In genomic region chr1:70410604-70411359, GRCh38 we compare ENCODE assay signal across 8 cellular contexts. TPM values are rescaled to one million over a fixed set of nuclear protein-coding genes. Genes with fewer than 3 reads are reported as not detected.
DNase-seq lines count a peak whose midpoint lies in the region; ATAC-seq, FAIRE-seq and TF ChIP-seq lines count a peak whose summit lies in the region.

Gene CTH, plus strand, starts transcription at chr1:70411268. Its CDS starts 148 bp downstream, at chr1:70411416.

- H3K27me3 ChIP-seq in bronchial epithelial cell (ENCODE audit: control insufficient read depth, insufficient read depth, low read length) (no peaks in the 10 kb centered on the region), small intestine (ENCODE audit: control insufficient read depth in 2 of 2, insufficient read depth in 2 of 2, low read length in 2 of 2) (no peaks in the 10 kb centered on the region)

- FAIRE-seq in bronchial epithelial cell (lab: Jason Lieb, UNC) = no peak
- FAIRE-seq in small intestine (lab: Jason Lieb, UNC) = no peak

- no peaks in the 10 kb centered on the region for H3K4me1 ChIP-seq in small intestine (ENCODE audit: control insufficient read depth in 2 of 2, insufficient read depth in 1 of 2, low read depth in 1 of 2, low read length in 1 of 2)

- no peak for TF ChIP-seq CTCF in WI38 (IDR thresholded peaks at IDR 0.05; ENCODE audit: low read depth, low read length)
- no peak for TF ChIP-seq CTCF in bronchial epithelial cell (IDR thresholded peaks at IDR 0.05; ENCODE audit: insufficient read depth, low read length, severe bottlenecking)

- H3K27ac ChIP-seq in small intestine (ENCODE audit: low read depth in 1 of 2, low read length in 1 of 2) = peak within 1 kb of the TSS; percentile 95 to 98

- peak; percentile 92 for ATAC-seq in GM18870 (IDR thresholded peaks at IDR 0.05; ENCODE audit: unreplicated experiment)
- peak; percentile 99 for ATAC-seq in HG03135 (IDR thresholded peaks at IDR 0.05; ENCODE audit: unreplicated experiment)

- WGBS in small intestine, 3 donors = 0% methylated on average over 47 to 48 of the region's 48 CpGs

- H3K9me3 ChIP-seq in small intestine (ENCODE audit: control insufficient read depth, low read depth) = no peaks in the 10 kb centered on the region

- no peaks in the 10 kb centered on the region for H3K36me3 ChIP-seq in bronchial epithelial cell (ENCODE audit: control insufficient read depth, insufficient read depth, low read length)
- no peaks in the 10 kb centered on the region for H3K36me3 ChIP-seq in small intestine (ENCODE audit: control insufficient read depth in 2 of 2, insufficient read depth in 2 of 2, low read length in 2 of 2)

- H3K4me3 ChIP-seq in WI38 (ENCODE audit: low read depth, low read length) (peak within 1 kb of the TSS; percentile 86), bronchial epithelial cell (ENCODE audit: low read depth, low read length) (peak within 1 kb of the TSS; percentile 71), small intestine (ENCODE audit: low read depth in 1 of 2, low read length in 2 of 2) (peak within 1 kb of the TSS; percentile 58 to 71)

- in situ Hi-C loops in ACHN (cut with HindIII; ENCODE audit: low pct_ligation_motif_present, low pct_unique_long_range_greater_than_20kb, low sequenced_read_pairs) = no loop called here

- peak; percentile 95 for DNase-seq in ACHN
- peak; percentile 87 for DNase-seq in NCI-H2196 treated with DMSO at 0.1 percent for 48 hours (lab: John Stamatoyannopoulos, UW; ENCODE audit: unreplicated experiment)
- DNase-seq in bronchial epithelial cell (ENCODE audit: low read depth) = peak; percentile 90
- DNase-seq in iPS-NIHi11 (ENCODE audit: low spot score) = peak; percentile 97
- DNase-seq in small intestine = peak; percentile 98

RNA-seq across cellular contexts. Expression of gene CTH, which starts in this region (rescaled TPM):
- total RNA-seq in bronchial epithelial cell = 11.6 and 14.2 TPM in 2 replicates
- polyA plus RNA-seq in small intestine = 10 to 100 TPM in 1 of 3 donors, 1 to 10 TPM in 2; 3.8 to 26.5 (median 6.8) TPM

Comparison
In these comparisons a context has a peak if more than half of its experiments do, and no peak if none do; other contexts are left out.
1. Peak in every context shown above with its lines: DNase-seq, ATAC-seq, H3K4me3 ChIP-seq and H3K27ac ChIP-seq.